12 cellular contexts compared by ENCODE assay signal in the genomic region with DNA sequence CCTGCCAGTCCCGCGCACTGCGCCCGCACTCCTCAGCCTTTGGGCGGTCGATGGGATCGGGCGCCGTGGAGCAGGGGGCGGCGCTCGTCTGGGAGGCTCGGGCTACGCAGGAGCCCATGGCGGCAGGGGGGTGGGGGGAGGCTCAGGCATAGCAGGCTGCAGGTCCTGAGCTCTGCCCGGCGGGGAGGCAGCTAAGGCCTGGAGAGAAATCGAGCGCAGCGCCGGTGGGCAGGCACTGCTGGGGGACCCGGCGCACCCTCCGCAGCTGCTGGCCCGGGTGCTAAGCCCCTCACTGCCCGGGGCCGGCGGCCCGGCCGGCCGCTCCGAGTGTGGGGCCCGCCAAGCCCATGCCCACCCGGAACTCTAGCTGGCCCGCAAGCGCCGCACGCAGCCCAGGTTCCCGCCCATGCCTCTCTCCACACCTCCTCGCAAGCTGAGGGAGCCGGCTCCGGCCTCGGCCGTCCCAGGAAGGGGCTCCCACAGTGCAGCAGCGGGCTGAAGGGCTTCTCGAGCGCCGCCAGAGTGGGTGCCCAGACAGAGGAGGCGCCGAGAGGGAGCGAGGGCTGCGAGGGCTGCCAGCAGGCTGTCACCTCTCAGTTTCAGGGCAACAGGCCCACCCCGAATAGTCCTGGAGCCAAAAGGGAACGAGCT.
DNase-seq lines count a peak whose midpoint lies in the region; ATAC-seq and TF ChIP-seq lines count a peak whose summit lies in the region.
"Had no signal": no experiment of that assay in that cellular context is flagged by ENCODE, and none has a peak within 500 bp of the region (broad histone marks: within the 10 kb centered on the region; RNA-seq: fewer than 3 reads in every experiment).

No MANE protein-coding gene starts in this region.

- no peak for ATAC-seq in CD8-positive, alpha-beta T cell
- ATAC-seq in GM19324 (IDR thresholded peaks at IDR 0.05; ENCODE audit: low FRiP score, unreplicated experiment) (no peak), HG02870 (IDR thresholded peaks at IDR 0.05; ENCODE audit: unreplicated experiment) (no peak)

- no peak overlapping the region for H3K4me3 ChIP-seq in CD8-positive, alpha-beta T cell (ENCODE audit: low read depth, low read length)
- H3K4me3 ChIP-seq in HFF-Myc (replicated peaks; ENCODE audit: low read depth, low read length) (peak overlapping the region; percentile 15; the same call in 1 of the 2 replicates), neuronal stem cell (ENCODE audit: low read length in 2 of 2) (no peak overlapping the region)

- no peak overlapping the region for H3K27ac ChIP-seq in CD8-positive, alpha-beta T cell (ENCODE audit: low read depth, low read length)
- H3K27ac ChIP-seq in neuronal stem cell (replicated peaks; ENCODE audit: low read length), result no peak overlapping the region
- H3K27ac ChIP-seq: tibial nerve had no signal

- H3K4me3 Mint-ChIP-seq in CD8-positive, alpha-beta T cell, result peak overlapping the region; percentile 35
- H3K4me3 Mint-ChIP-seq in endothelial cell (ENCODE audit: unreplicated experiment), result peak overlapping the region; percentile 80

- DNase-seq in CD8-positive, alpha-beta T cell, result peak in 1 of 7 experiments; percentile 9
- no peak for DNase-seq in HFF-Myc (ENCODE audit: extremely low read depth, low read depth)
- DNase-seq in endothelial cell (ENCODE audit: low spot score), result peak; percentile 23
- DNase-seq in neuronal stem cell (ENCODE audit: low spot score), result no peak
- no peak for DNase-seq in NCI-H2196 (lab: John Stamatoyannopoulos, UW; ENCODE audit: unreplicated experiment)
- no peak for DNase-seq in cerebellar nuclear complex (lab: John Stamatoyannopoulos, UW)
- DNase-seq: NCI-H524 treated with DMSO at 0.1 percent for 48 hours, SHP77 had no signal

- no peaks in the 10 kb centered on the region for H3K4me1 ChIP-seq in CD8-positive, alpha-beta T cell (ENCODE audit: insufficient read depth, low read length)
- no peaks in the 10 kb centered on the region for H3K4me1 ChIP-seq in neuronal stem cell (ENCODE audit: control insufficient read depth in 2 of 2, insufficient read depth in 1 of 2, low read depth in 1 of 2, low read length in 2 of 2)
- H3K4me1 ChIP-seq: tibial nerve had no signal

- no peak overlapping the region for H2AFZ ChIP-seq in neuronal stem cell (ENCODE audit: low read length)

- no peaks in the 10 kb centered on the region for H3K9me3 Mint-ChIP-seq in CD8-positive, alpha-beta T cell
- H3K9me3 Mint-ChIP-seq in endothelial cell (ENCODE audit: unreplicated experiment), result no peaks in the 10 kb centered on the region

- H3K18ac ChIP-seq in neuronal stem cell (ENCODE audit: low read length), result peak overlapping the region; percentile 81

- WGBS in neuronal stem cell (ENCODE audit: extremely low coverage in 2 of 2, insufficient read length in 2 of 2, insufficient replicate concordance in 1 of 2), 2 donors, result no CpG with 5 or more reads among the region's 54 CpGs

- POLR2A ChIA-PET in CD8-positive, alpha-beta T cell (lab: Charles Lee), result interaction anchor here (1.0 to 1.5 kb wide), 4 partner anchors 11 to 116 kb away, joined by 3 to 6 read pairs (median 4); no protein-coding TSS in a partner anchor

- H3K4ac ChIP-seq in neuronal stem cell (ENCODE audit: low read length), result no peak overlapping the region

- H3K79me1 ChIP-seq in neuronal stem cell (ENCODE audit: low read depth, low read length), result no peaks in the 10 kb centered on the region

- no peaks in the 10 kb centered on the region for H3K27me3 ChIP-seq in CD8-positive, alpha-beta T cell (ENCODE audit: insufficient read depth, low read length)
- H3K27me3 ChIP-seq in neuronal stem cell (ENCODE audit: control insufficient read depth in 3 of 3, insufficient read depth in 3 of 3, low read depth in 1 of 3, low read length in 3 of 3), result no peaks in the 10 kb centered on the region
- H3K27me3 ChIP-seq: tibial nerve had no signal

- H4K91ac ChIP-seq in neuronal stem cell (ENCODE audit: low read depth, low read length, poor library complexity), result no peak overlapping the region

- no peak overlapping the region for H2BK120ac ChIP-seq in neuronal stem cell (ENCODE audit: low read depth, low read length)

- H3K9ac ChIP-seq in neuronal stem cell (ENCODE audit: low read depth, low read length, poor library complexity), result no peak overlapping the region

- peak overlapping the region; percentile 34 for H2BK15ac ChIP-seq in neuronal stem cell (ENCODE audit: low read length)

- H4K8ac ChIP-seq in neuronal stem cell (ENCODE audit: low read depth, low read length), result no peak overlapping the region

- peak overlapping the region; percentile 51 for H3K14ac ChIP-seq in neuronal stem cell (ENCODE audit: low read length)

- no peaks in the 10 kb centered on the region for H3K36me3 ChIP-seq in CD8-positive, alpha-beta T cell (ENCODE audit: insufficient read depth, low read length)
- no peaks in the 10 kb centered on the region for H3K36me3 ChIP-seq in neuronal stem cell (replicated peaks in 1 of 2; ENCODE audit: control insufficient read depth in 2 of 2, insufficient read depth in 2 of 2, low read length in 2 of 2)
- H3K36me3 ChIP-seq: tibial nerve had no signal

- no peak overlapping the region for H3K23ac ChIP-seq in neuronal stem cell (ENCODE audit: low read depth, low read length, poor library complexity)

- no peaks in the 10 kb centered on the region for H3K27me3 Mint-ChIP-seq in CD8-positive, alpha-beta T cell (ENCODE audit: low read depth)
- H3K27me3 Mint-ChIP-seq in endothelial cell (ENCODE audit: unreplicated experiment), result peaks cover 13% of the 10 kb centered on the region

- intact Hi-C loops in CD8-positive, alpha-beta T cell (cut with DNase I, micrococcal nuclease), result no loop called here

- no peak overlapping the region for H2BK12ac ChIP-seq in neuronal stem cell (ENCODE audit: low read length)

- no peak overlapping the region for H2BK5ac ChIP-seq in neuronal stem cell (ENCODE audit: low read length)

- no peak overlapping the region for H3K4me2 ChIP-seq in neuronal stem cell (ENCODE audit: insufficient read depth, low read length, poor library complexity, severe bottlenecking)

- peaks cover 25% of the 10 kb centered on the region for H3K4me1 Mint-ChIP-seq in CD8-positive, alpha-beta T cell (ENCODE audit: low read depth)
- no peaks in the 10 kb centered on the region for H3K4me1 Mint-ChIP-seq in endothelial cell (ENCODE audit: unreplicated experiment)

- H3K36me3 Mint-ChIP-seq in CD8-positive, alpha-beta T cell, result peaks cover 6% of the 10 kb centered on the region
- H3K36me3 Mint-ChIP-seq in endothelial cell (ENCODE audit: low read depth, unreplicated experiment), result no peaks in the 10 kb centered on the region

- no peak overlapping the region for H3K27ac Mint-ChIP-seq in CD8-positive, alpha-beta T cell
- H3K27ac Mint-ChIP-seq in endothelial cell (ENCODE audit: unreplicated experiment), result no peak overlapping the region
- H3K27ac Mint-ChIP-seq: activated T-helper 1 cell treated with anti-CD3 and anti-CD28 coated beads, Interleukin-12 subunit alpha, Interleukin-12 subunit beta, Interleukin-2, Interleukin-4 antibody, amounts not matched to agents 30 ng/mL and 10 ng/mL and 1 ng/mL, durations not matched to agents 14 hours and 24 hours and 36 hours had no signal

- TF ChIP-seq CTCF in CD8-positive, alpha-beta T cell (IDR thresholded peaks at IDR 0.05), result no peak
- TF ChIP-seq CTCF in HFF-Myc (IDR thresholded peaks at IDR 0.05; ENCODE audit: low read depth, low read length, missing control alignments), result no peak
- TF ChIP-seq CTCF in endothelial cell (IDR thresholded peaks at IDR 0.05; ENCODE audit: unreplicated experiment), result no peak

- CTCF ChIA-PET in CD8-positive, alpha-beta T cell (lab: Charles Lee), result interaction anchor here (1.3 kb wide), 1 partner anchor 50 kb away, joined by 3 read pairs; no protein-coding TSS in a partner anchor

- no peaks in the 10 kb centered on the region for H3K9me3 ChIP-seq in CD8-positive, alpha-beta T cell (ENCODE audit: low read length)
- H3K9me3 ChIP-seq in neuronal stem cell (replicated peaks in 1 of 2; ENCODE audit: control insufficient read depth in 2 of 2, insufficient read depth in 1 of 2, low read depth in 1 of 2, low read length in 2 of 2), result peaks cover 2 to 5% of the 10 kb centered on the region in 2 donors

- no peak overlapping the region for H2AK5ac ChIP-seq in neuronal stem cell (ENCODE audit: low read depth, low read length)
